In the genomic region with DNA sequence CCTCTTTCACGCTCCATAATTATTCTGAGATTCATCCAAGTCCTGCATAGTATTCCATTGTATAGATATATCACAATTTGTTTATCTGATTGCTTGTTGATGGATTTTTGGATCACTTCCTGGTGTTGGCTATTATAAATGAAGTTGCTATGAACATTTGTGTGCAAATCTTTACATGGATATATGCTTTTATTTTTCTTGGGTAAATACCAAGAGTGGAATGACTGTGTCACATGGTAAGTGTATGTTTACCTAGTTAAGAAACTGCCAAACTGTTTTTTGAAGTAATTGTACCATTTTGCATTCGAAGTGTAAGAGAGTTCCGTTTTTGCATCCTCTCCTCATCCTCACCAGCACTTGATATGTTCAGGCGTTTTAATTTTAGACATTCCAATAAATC, we compare ENCODE assay signal across 25 cellular contexts. TPM values are rescaled to one million over a fixed set of nuclear protein-coding genes. Genes with fewer than 3 reads are reported as not detected.
DNase-seq lines count a peak whose midpoint lies in the region; ATAC-seq, FAIRE-seq and TF ChIP-seq lines count a peak whose summit lies in the region.
"Had no signal": no experiment of that assay in that cellular context is flagged by ENCODE, and none has a peak within 500 bp of the region (broad histone marks: within the 10 kb centered on the region; RNA-seq: fewer than 3 reads in every experiment).

No MANE protein-coding gene starts in this region.

- H3K4me1 Mint-ChIP-seq in WTC11: no peaks in the 10 kb centered on the region
- H3K4me1 Mint-ChIP-seq: CD14-positive monocyte had no signal

- POLR2A ChIA-PET in WTC11 (lab: Charles Lee): interaction anchor here (0.6 to 0.7 kb wide), 2 partner anchors 134 to 390 kb away, joined by 3 to 6 read pairs; no protein-coding TSS in a partner anchor

- WGBS in testis, 2 donors: 78 to 81% methylated on average over 4 of the region's 4 CpGs

- CTCF ChIA-PET in WTC11 (lab: Charles Lee): interaction anchor here (1.4 to 1.5 kb wide), 2 partner anchors 53 to 255 kb away, joined by 3 to 4 read pairs; no protein-coding TSS in a partner anchor

- no peaks in the 10 kb centered on the region for H3K27me3 ChIP-seq in testis
- H3K27me3 ChIP-seq: BE2C; BLaER1 treated with 17β-estradiol and CSF1 and Interleukin-3, amounts not matched to agents 10 nM and 100 nM had no signal

- FAIRE-seq in GM18507 (lab: Jason Lieb, UNC): peak; percentile 44
- FAIRE-seq: GM12891, H54 had no signal

- no peak overlapping the region for H3K4me3 ChIP-seq in mucosa of descending colon
- H3K4me3 ChIP-seq in testis: no peak overlapping the region
- H3K4me3 ChIP-seq: A549; BLaER1 treated with 17β-estradiol and CSF1 and Interleukin-3, amounts not matched to agents 10 nM and 100 nM; HAP-1 had no signal

- peaks cover 15% of the 10 kb centered on the region for H3K27me3 Mint-ChIP-seq in WTC11 (ENCODE audit: low read depth)

- H3K9me3 ChIP-seq in mucosa of descending colon (no peaks in the 10 kb centered on the region), testis (no peaks in the 10 kb centered on the region)
- H3K9me3 ChIP-seq: BE2C; BLaER1 treated with 17β-estradiol and CSF1 and Interleukin-3, amounts not matched to agents 10 nM and 100 nM; HAP-1 had no signal

- no peaks in the 10 kb centered on the region for H3K36me3 Mint-ChIP-seq in WTC11
- H3K36me3 Mint-ChIP-seq: CD14-positive monocyte; CD8-positive, alpha-beta memory T cell had no signal

- H3K9me3 Mint-ChIP-seq in WTC11: no peaks in the 10 kb centered on the region
- H3K9me3 Mint-ChIP-seq: CD4-positive, alpha-beta T cell; HFFc6 had no signal

- intact Hi-C loops in mucosa of descending colon (cut with DNase I, micrococcal nuclease): no loop called here
- intact Hi-C loops in testis (cut with DNase I; ENCODE audit: low total_unique reads): loop anchor here (10.0 kb wide), 1 partner anchor 258 kb away; no protein-coding TSS in a partner anchor

- no peak for TF ChIP-seq POLR2A in testis (IDR thresholded peaks at IDR 0.05)

- no peak overlapping the region for H3K27ac ChIP-seq in testis
- H3K27ac ChIP-seq: A549; BLaER1 treated with 17β-estradiol and CSF1 and Interleukin-3, amounts not matched to agents 10 nM and 100 nM had no signal

- H3K4me1 ChIP-seq in mucosa of descending colon (ENCODE audit: low read depth) (no peaks in the 10 kb centered on the region), testis (no peaks in the 10 kb centered on the region)
- H3K4me1 ChIP-seq: A549, HAP-1 had no signal

- no peak for TF ChIP-seq CTCF in WTC11 (IDR thresholded peaks at IDR 0.05)
- no peak for TF ChIP-seq CTCF in mucosa of descending colon (IDR thresholded peaks at IDR 0.05)
- no peak for TF ChIP-seq CTCF in testis (IDR thresholded peaks at IDR 0.05)

- no peak for ATAC-seq in WTC11
- ATAC-seq in mucosa of descending colon: peak; percentile 48
- no peak for ATAC-seq in GM18519 (IDR thresholded peaks at IDR 0.05; ENCODE audit: low FRiP score, unreplicated experiment)
- ATAC-seq: A549 had no signal

- H3K4me3 Mint-ChIP-seq in WTC11: 0 out of 2 replicates have a peak overlapping the region, but pooled peaks have one; percentile 40
- H3K4me3 Mint-ChIP-seq: CD14-positive monocyte; CD4-positive, alpha-beta T cell; CD8-positive, alpha-beta memory T cell; HFFc6 had no signal

- DNase-seq in GM18507 (ENCODE audit: extremely low spot score, insufficient read length, low read depth): no peak
- no peak for DNase-seq in WTC11 (ENCODE audit: low spot score)
- no peak for DNase-seq in mucosa of descending colon
- no peak for DNase-seq in testis
- no peak for DNase-seq in mucosa of gallbladder (ENCODE audit: low spot score)
- DNase-seq: 8988T; ACHN; AML-193; BE2C; CD4-positive, alpha-beta T cell; CD8-positive, alpha-beta memory T cell; DMS53; DMS79 treated with DMSO at 0.1 percent for 48 hours; GF-D8; GOT3; HFFc6 had no signal

- H3K36me3 ChIP-seq in mucosa of descending colon (ENCODE audit: low read depth) (no peaks in the 10 kb centered on the region), testis (ENCODE audit: low read depth, missing control alignments) (no peaks in the 10 kb centered on the region)
- H3K36me3 ChIP-seq: BE2C; BLaER1 treated with 17β-estradiol and CSF1 and Interleukin-3, amounts not matched to agents 10 nM and 100 nM; HAP-1 had no signal

- no peak overlapping the region for H3K27ac Mint-ChIP-seq in WTC11
- H3K27ac Mint-ChIP-seq: CD14-positive monocyte; CD4-positive, alpha-beta T cell; CD8-positive, alpha-beta memory T cell; HFFc6 had no signal

TF ChIP-seq in WTC11, 78 proteins besides CTCF, POLR2A, EP300 and RAD21 (continues in another document):
- TF ChIP-seq, protein P1, sequence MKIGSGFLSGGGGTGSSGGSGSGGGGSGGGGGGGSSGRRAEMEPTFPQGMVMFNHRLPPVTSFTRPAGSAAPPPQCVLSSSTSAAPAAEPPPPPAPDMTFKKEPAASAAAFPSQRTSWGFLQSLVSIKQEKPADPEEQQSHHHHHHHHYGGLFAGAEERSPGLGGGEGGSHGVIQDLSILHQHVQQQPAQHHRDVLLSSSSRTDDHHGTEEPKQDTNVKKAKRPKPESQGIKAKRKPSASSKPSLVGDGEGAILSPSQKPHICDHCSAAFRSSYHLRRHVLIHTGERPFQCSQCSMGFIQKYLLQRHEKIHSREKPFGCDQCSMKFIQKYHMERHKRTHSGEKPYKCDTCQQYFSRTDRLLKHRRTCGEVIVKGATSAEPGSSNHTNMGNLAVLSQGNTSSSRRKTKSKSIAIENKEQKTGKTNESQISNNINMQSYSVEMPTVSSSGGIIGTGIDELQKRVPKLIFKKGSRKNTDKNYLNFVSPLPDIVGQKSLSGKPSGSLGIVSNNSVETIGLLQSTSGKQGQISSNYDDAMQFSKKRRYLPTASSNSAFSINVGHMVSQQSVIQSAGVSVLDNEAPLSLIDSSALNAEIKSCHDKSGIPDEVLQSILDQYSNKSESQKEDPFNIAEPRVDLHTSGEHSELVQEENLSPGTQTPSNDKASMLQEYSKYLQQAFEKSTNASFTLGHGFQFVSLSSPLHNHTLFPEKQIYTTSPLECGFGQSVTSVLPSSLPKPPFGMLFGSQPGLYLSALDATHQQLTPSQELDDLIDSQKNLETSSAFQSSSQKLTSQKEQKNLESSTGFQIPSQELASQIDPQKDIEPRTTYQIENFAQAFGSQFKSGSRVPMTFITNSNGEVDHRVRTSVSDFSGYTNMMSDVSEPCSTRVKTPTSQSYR (CRISPR knock-in tag; IDR thresholded peaks at IDR 0.05): no peak
- TF ChIP-seq NR1H2 (CRISPR knock-in tag; IDR thresholded peaks at IDR 0.05) (no peak), CDX4 (CRISPR knock-in tag; IDR thresholded peaks at IDR 0.05; ENCODE audit: borderline replicate concordance) (no peak), ZNF671 (CRISPR knock-in tag; IDR thresholded peaks at IDR 0.05) (no peak), NFE2L1 (CRISPR knock-in tag; IDR thresholded peaks at IDR 0.05) (no peak)
- TF ChIP-seq, protein P2, sequence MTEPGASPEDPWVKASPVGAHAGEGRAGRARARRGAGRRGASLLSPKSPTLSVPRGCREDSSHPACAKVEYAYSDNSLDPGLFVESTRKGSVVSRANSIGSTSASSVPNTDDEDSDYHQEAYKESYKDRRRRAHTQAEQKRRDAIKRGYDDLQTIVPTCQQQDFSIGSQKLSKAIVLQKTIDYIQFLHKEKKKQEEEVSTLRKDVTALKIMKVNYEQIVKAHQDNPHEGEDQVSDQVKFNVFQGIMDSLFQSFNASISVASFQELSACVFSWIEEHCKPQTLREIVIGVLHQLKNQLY (CRISPR knock-in tag; IDR thresholded peaks at IDR 0.05): no peak
- TF ChIP-seq, protein P3, sequence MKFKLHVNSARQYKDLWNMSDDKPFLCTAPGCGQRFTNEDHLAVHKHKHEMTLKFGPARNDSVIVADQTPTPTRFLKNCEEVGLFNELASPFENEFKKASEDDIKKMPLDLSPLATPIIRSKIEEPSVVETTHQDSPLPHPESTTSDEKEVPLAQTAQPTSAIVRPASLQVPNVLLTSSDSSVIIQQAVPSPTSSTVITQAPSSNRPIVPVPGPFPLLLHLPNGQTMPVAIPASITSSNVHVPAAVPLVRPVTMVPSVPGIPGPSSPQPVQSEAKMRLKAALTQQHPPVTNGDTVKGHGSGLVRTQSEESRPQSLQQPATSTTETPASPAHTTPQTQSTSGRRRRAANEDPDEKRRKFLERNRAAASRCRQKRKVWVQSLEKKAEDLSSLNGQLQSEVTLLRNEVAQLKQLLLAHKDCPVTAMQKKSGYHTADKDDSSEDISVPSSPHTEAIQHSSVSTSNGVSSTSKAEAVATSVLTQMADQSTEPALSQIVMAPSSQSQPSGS (CRISPR knock-in tag; IDR thresholded peaks at IDR 0.05; ENCODE audit: borderline replicate concordance, low read depth): no peak

RNA-seq across cellular contexts. Expression of gene KALRN, which starts 6.7 kb away (rescaled TPM):
- total RNA-seq in WTC11 (2021): 10.4 to 15.1 TPM (median 11.4 TPM) in 3 replicates
- 10 to 100 TPM; 35.4 to 78.3 (median 73.5) TPM for total RNA-seq in mucosa of descending colon
- total RNA-seq in testis: 10 to 100 TPM; 64.1 to 76.1 TPM
- polyA plus RNA-seq in testis (ENCODE audit: insufficient read depth, low read depth, low replicate concordance): 32.5 TPM
- 69.0 TPM for total RNA-seq in mucosa of gallbladder
- polyA plus RNA-seq: CD14-positive monocyte had no signal

RNA-seq across cellular contexts. Expression of gene ROPN1, which starts 34.6 kb away (rescaled TPM):
- not detected in 3 replicates for total RNA-seq in WTC11 (2021)
- 1 to 10 TPM in 1 of 3 donors, under 1 TPM in 2; 0.41 to 2.0 (median 0.58) TPM for total RNA-seq in mucosa of descending colon
- 100 to 1,000 TPM in 1 of 2 donors, 10 to 100 TPM in 1; 80.8 to 139 TPM for total RNA-seq in testis
- 374 TPM for polyA plus RNA-seq in testis (ENCODE audit: insufficient read depth, low read depth, low replicate concordance)
- total RNA-seq in mucosa of gallbladder: not detected
- total RNA-seq: CD4-positive, alpha-beta T cell; CD8-positive, alpha-beta memory T cell; Daoy; G401; HFFc6 had no signal
- polyA plus RNA-seq: A549; CD14-positive monocyte; CD8-positive, alpha-beta memory T cell had no signal

Comparison
In these comparisons a context has a peak if more than half of its experiments do, and no peak if none do; other contexts are left out.
1. RNA of gene ROPN1, which starts 34.6 kb away (total RNA-seq): 80.8 to 139 TPM in testis; 0.41 to 2.0 TPM in mucosa of descending colon, not detected in WTC11 and not detected in mucosa of gallbladder (single experiment); every median in the first group is over 10 times any median in the second.